Comparison of ENCODE assay signal across 18 cellular contexts in genomic region chr12:46521145-46521544, GRCh38.
DNase-seq lines count a peak whose midpoint lies in the region; ATAC-seq and TF ChIP-seq lines count a peak whose summit lies in the region.
"Had no signal": no experiment of that assay in that cellular context is flagged by ENCODE, and none has a peak within 500 bp of the region (broad histone marks: within the 10 kb centered on the region; RNA-seq: fewer than 3 reads in every experiment).

No MANE protein-coding gene starts in this region.

- peaks cover 30 to 67% of the 10 kb centered on the region in 2 experiments for H3K79me1 ChIP-seq in IMR-90 (ENCODE audit: low read depth in 1 of 2, low read length in 2 of 2)

- dilution Hi-C loops in IMR-90 (cut with HindIII; ENCODE audit: low sequenced_read_pairs, unreplicated experiment) = no loop called here

- peaks cover 14% of the 10 kb centered on the region for H3K4me1 Mint-ChIP-seq in WTC11

- H3K79me2 ChIP-seq in GM23248 (ENCODE audit: insufficient read depth) = peaks cover 18% of the 10 kb centered on the region

- H2BK120ac ChIP-seq in IMR-90 (ENCODE audit: low read depth, low read length) = peak overlapping the region; percentile 95

- WGBS in IMR-90 (ENCODE audit: extremely low coverage in 2 of 2, insufficient read length in 1 of 2), 2 experiments = 100% methylated on average over 1 of the region's 2 CpGs; no CpG with 5 or more reads in 1 of the 2 experiments
- whole genome bisulfite sequencing in ovary, 3 donors = 45 to 63% (median 48%) methylated on average over 2 of the region's 2 CpGs
- 95 to 100% methylated on average over 2 of the region's 2 CpGs for WGBS in GM23248 (ENCODE audit: low coverage in 1 of 2, low lambda C conversion rate in 2 of 2, missing lambda C conversion rate in 2 of 2), 2 experiments

- peak overlapping the region; percentile 93 for H2BK15ac ChIP-seq in IMR-90 (ENCODE audit: low read depth, low read length)

- H3K4me3 ChIP-seq in IMR-90 (ENCODE audit: insufficient read depth, low read depth, low read length) = no peak overlapping the region
- no peak overlapping the region for H3K4me3 ChIP-seq in ovary
- no peak overlapping the region for H3K4me3 ChIP-seq in foreskin fibroblast (ENCODE audit: low read depth in 1 of 2, low read length in 2 of 2)
- no peak overlapping the region for H3K4me3 ChIP-seq in GM23248

- no peak overlapping the region for H3K56ac ChIP-seq in IMR-90 (ENCODE audit: extremely low read depth, insufficient read depth, low read length)

- peaks cover 18% of the 10 kb centered on the region for H3K9me1 ChIP-seq in IMR-90 (ENCODE audit: insufficient read depth, low read length)

- no peaks in the 10 kb centered on the region for H3K36me3 Mint-ChIP-seq in WTC11
- H3K36me3 Mint-ChIP-seq: CD4-positive, CD25-positive, alpha-beta regulatory T cell had no signal

- H2AK9ac ChIP-seq in IMR-90 (replicated peaks; ENCODE audit: low read depth, low read length, poor library complexity) = peak overlapping the region; percentile 70

- TF ChIP-seq RAD21 in IMR-90 (IDR thresholded peaks at IDR 0.05; ENCODE audit: low read length) = no peak

- H4K91ac ChIP-seq in IMR-90 (ENCODE audit: insufficient read depth, low read depth, low read length) = peak overlapping the region; percentile 95

- TF ChIP-seq POLR2A in IMR-90 (IDR thresholded peaks at IDR 0.05; ENCODE audit: low read depth, low read length) = no peak
- no peak for TF ChIP-seq POLR2A in ovary (IDR thresholded peaks at IDR 0.05)

- no peak overlapping the region for H3K4me3 Mint-ChIP-seq in WTC11
- H3K4me3 Mint-ChIP-seq: CD4-positive, CD25-positive, alpha-beta regulatory T cell; IgD-negative memory B cell had no signal

- BruUV-seq in IMR-90 (replicated peaks; lab: Mats Ljungman, UMichigan) = no TSS peak

- H3K27ac ChIP-seq in IMR-90 (ENCODE audit: insufficient read depth, low read length) (peak overlapping the region; percentile 37; the same call in 1 of the 2 replicates), ovary (peak overlapping the region in 1 of 2 donors; percentile 63), GM23248 (no peak overlapping the region)

- H3K9me2 ChIP-seq in GM23248 (ENCODE audit: insufficient read depth) = no peaks in the 10 kb centered on the region

- TF ChIP-seq CTCF in IMR-90 (conservative IDR thresholded peaks at IDR 0.05; ENCODE audit: low read depth, low read length) = no peak
- no peak for TF ChIP-seq CTCF in WTC11 (IDR thresholded peaks at IDR 0.05)
- no peak for TF ChIP-seq CTCF in ovary (IDR thresholded peaks at IDR 0.05)
- no peak for TF ChIP-seq CTCF in foreskin fibroblast (IDR thresholded peaks at IDR 0.05; ENCODE audit: low read depth, low read length)

- peak overlapping the region; percentile 25 for H2BK5ac ChIP-seq in IMR-90 (ENCODE audit: low read depth, low read length, poor library complexity, severe bottlenecking)

- H3K9me3 ChIP-seq in IMR-90 (ENCODE audit: control insufficient read depth, insufficient read depth, low read length) (peaks cover 8% of the 10 kb centered on the region; the same call in 1 of the 2 replicates), ovary (no peaks in the 10 kb centered on the region), GM23248 (ENCODE audit: low read depth) (no peaks in the 10 kb centered on the region)
- H3K9me3 ChIP-seq: BE2C had no signal

- H3K4me2 ChIP-seq in IMR-90 (ENCODE audit: low read depth, low read length) (no peak overlapping the region), GM23248 (ENCODE audit: unreplicated experiment) (no peak overlapping the region)

- peaks cover 35% of the 10 kb centered on the region for H3F3A ChIP-seq in GM23248 (ENCODE audit: insufficient read depth)

- no peak overlapping the region for H3K27ac Mint-ChIP-seq in WTC11
- H3K27ac Mint-ChIP-seq: IgD-negative memory B cell had no signal

- H3K4me1 ChIP-seq in IMR-90 (ENCODE audit: control insufficient read depth, insufficient read depth, low read length) = peaks cover 25% of the 10 kb centered on the region
- H3K4me1 ChIP-seq in ovary (ENCODE audit: insufficient read depth) = peaks cover 46% of the 10 kb centered on the region
- peaks cover 40% of the 10 kb centered on the region for H3K4me1 ChIP-seq in GM23248 (ENCODE audit: insufficient read depth)

- ATAC-seq in IMR-90 (ENCODE audit: low read depth) (no peak), WTC11 (no peak)
- ATAC-seq: PC-3 had no signal

- H3K27me3 Mint-ChIP-seq in WTC11 (ENCODE audit: low read depth) = no peaks in the 10 kb centered on the region
- H3K27me3 Mint-ChIP-seq: CD4-positive, CD25-positive, alpha-beta regulatory T cell; IgD-negative memory B cell had no signal

- in situ Hi-C loops in IMR-90 (cut with MboI; ENCODE audit: low sequenced_read_pairs) = no loop called here
- in situ Hi-C loops in GM23248 (cut with MboI) = no loop called here

- H3K4ac ChIP-seq in IMR-90 (ENCODE audit: low read depth, low read length) = peak overlapping the region; percentile 95

- CTCF ChIA-PET in IMR-90 (lab: Yijun Ruan, JAX) = interaction anchor here (1.7 kb wide), 1 partner anchor 140 kb away, joined by 4 read pairs; no protein-coding TSS in a partner anchor
- CTCF ChIA-PET in WTC11 (lab: Charles Lee) = no interaction called here

- H3K18ac ChIP-seq in IMR-90 (ENCODE audit: low read depth, low read length) = peak overlapping the region; percentile 25

- no peak for TF ChIP-seq EP300 in ovary (IDR thresholded peaks at IDR 0.05)

- peak overlapping the region; percentile 95; the same call in 1 of the 2 replicates for H3K23ac ChIP-seq in IMR-90 (ENCODE audit: low read depth, low read length)

- no peaks in the 10 kb centered on the region for H3K27me3 ChIP-seq in IMR-90 (ENCODE audit: control insufficient read depth, insufficient read depth, low read length)
- H3K27me3 ChIP-seq in ovary = no peaks in the 10 kb centered on the region
- no peaks in the 10 kb centered on the region for H3K27me3 ChIP-seq in GM23248 (replicated peaks; ENCODE audit: insufficient read depth)
- H3K27me3 ChIP-seq: BE2C had no signal

- H3K9ac ChIP-seq in IMR-90 (ENCODE audit: low read depth, low read length) (no peak overlapping the region), GM23248 (no peak overlapping the region)

- intact Hi-C loops in IMR-90 (cut with micrococcal nuclease) (no loop called here), ovary (cut with DNase I) (loop anchor here in 1 of 4 donors (5.0 kb wide), 1 partner anchor 149 kb away; the partner anchor contains the start of gene SLC38A2)

- peak overlapping the region; percentile 35 to 86 for H4K8ac ChIP-seq in IMR-90 (ENCODE audit: low read depth in 2 of 2, low read length in 2 of 2)

- H4K5ac ChIP-seq in IMR-90 (ENCODE audit: low read depth, low read length) = peak overlapping the region; percentile 51

- H2BK20ac ChIP-seq in IMR-90 (ENCODE audit: low read depth, low read length) = peak overlapping the region; percentile 93

- DNase-seq in NCI-H2171 treated with DMSO at 0.1 percent for 48 hours (lab: John Stamatoyannopoulos, UW) (peak; percentile 29), NCI-H2171 (lab: John Stamatoyannopoulos, UW) (no peak), IMR-90 (no peak), WTC11 (ENCODE audit: low spot score) (no peak), ovary (peak in 4 of 5 donors; percentile 55 to 60 (median 59)), foreskin fibroblast (no peak), GM23248 (no peak), globus pallidus (ENCODE audit: low spot score) (no peak)
- DNase-seq: BE2C; CD4-positive, CD25-positive, alpha-beta regulatory T cell; DMS53; GOT3; NCI-H1092 treated with DMSO at 0.1 percent for 48 hours; NCI-H146; NCI-H2029 treated with DMSO at 0.1 percent for 48 hours; NCI-H774; PC-3 had no signal

- peak overlapping the region; percentile 98 for H2AK5ac ChIP-seq in IMR-90 (ENCODE audit: low read depth, low read length)

- POLR2A ChIA-PET in IMR-90 (lab: Charles Lee; ENCODE audit: unreplicated experiment) = no interaction called here
- POLR2A ChIA-PET in WTC11 (lab: Charles Lee) = no interaction called here

- no peaks in the 10 kb centered on the region for H4K20me1 ChIP-seq in IMR-90 (ENCODE audit: insufficient read depth, low read length)
- H4K20me1 ChIP-seq in GM23248 (ENCODE audit: insufficient read depth) = no peaks in the 10 kb centered on the region

- H3K14ac ChIP-seq in IMR-90 (replicated peaks; ENCODE audit: low read depth, low read length) = peak overlapping the region; percentile 94

- H3K9me3 Mint-ChIP-seq in WTC11 = no peaks in the 10 kb centered on the region
- H3K9me3 Mint-ChIP-seq: IgD-negative memory B cell had no signal

- peaks cover 7% of the 10 kb centered on the region for H3K36me3 ChIP-seq in IMR-90 (ENCODE audit: control insufficient read depth, insufficient read depth, low read length)
- no peaks in the 10 kb centered on the region for H3K36me3 ChIP-seq in ovary
- no peaks in the 10 kb centered on the region for H3K36me3 ChIP-seq in GM23248 (ENCODE audit: low read depth)
- H3K36me3 ChIP-seq: BE2C had no signal

- peak overlapping the region; percentile 5 for H2AFZ ChIP-seq in IMR-90 (replicated peaks; ENCODE audit: low read length, poor library complexity)
- H2AFZ ChIP-seq in GM23248 = no peak overlapping the region

TF ChIP-seq in IMR-90, 13 proteins besides CTCF, POLR2A, EP300 and RAD21 (continues in another document):
- no peak for TF ChIP-seq RCOR1 (IDR thresholded peaks at IDR 0.05; ENCODE audit: insufficient replicate concordance, low read length)
- no peak for TF ChIP-seq BHLHE40 (IDR thresholded peaks at IDR 0.05; ENCODE audit: low read depth, low read length)
- TF ChIP-seq, protein P1, sequence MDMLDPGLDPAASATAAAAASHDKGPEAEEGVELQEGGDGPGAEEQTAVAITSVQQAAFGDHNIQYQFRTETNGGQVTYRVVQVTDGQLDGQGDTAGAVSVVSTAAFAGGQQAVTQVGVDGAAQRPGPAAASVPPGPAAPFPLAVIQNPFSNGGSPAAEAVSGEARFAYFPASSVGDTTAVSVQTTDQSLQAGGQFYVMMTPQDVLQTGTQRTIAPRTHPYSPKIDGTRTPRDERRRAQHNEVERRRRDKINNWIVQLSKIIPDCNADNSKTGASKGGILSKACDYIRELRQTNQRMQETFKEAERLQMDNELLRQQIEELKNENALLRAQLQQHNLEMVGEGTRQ (IDR thresholded peaks at IDR 0.05; ENCODE audit: low read depth, low read length) = no peak
- TF ChIP-seq RFX5 (IDR thresholded peaks at IDR 0.05; ENCODE audit: low read depth, low read length) = no peak
- no peak for TF ChIP-seq CHD1 (IDR thresholded peaks at IDR 0.05; ENCODE audit: low read depth, low read length)

TF ChIP-seq in WTC11, 78 proteins besides CTCF, POLR2A, EP300 and RAD21 (continues in another document):
- TF ChIP-seq ZNF317 (CRISPR knock-in tag; IDR thresholded peaks at IDR 0.05; ENCODE audit: borderline replicate concordance, low read depth) (no peak), ZNF396 (CRISPR knock-in tag; IDR thresholded peaks at IDR 0.05; ENCODE audit: borderline replicate concordance) (no peak), ESRRA (CRISPR knock-in tag; IDR thresholded peaks at IDR 0.05; ENCODE audit: borderline replicate concordance) (peak; percentile 68; the same call in 1 of the 2 replicates)

Comparison
In these comparisons a context has a peak if more than half of its experiments do, and no peak if none do; other contexts are left out.
1. DNase-seq: peak in NCI-H2171 treated with DMSO at 0.1 percent for 48 hours (single experiment) and ovary (4 of 5); none in NCI-H2171 (single experiment), IMR-90 (single experiment), WTC11 (single experiment), foreskin fibroblast (0 of 2), GM23248 (single experiment) and globus pallidus (single experiment).